ENCODE assay signal across 8 cellular contexts in the genomic region with DNA sequence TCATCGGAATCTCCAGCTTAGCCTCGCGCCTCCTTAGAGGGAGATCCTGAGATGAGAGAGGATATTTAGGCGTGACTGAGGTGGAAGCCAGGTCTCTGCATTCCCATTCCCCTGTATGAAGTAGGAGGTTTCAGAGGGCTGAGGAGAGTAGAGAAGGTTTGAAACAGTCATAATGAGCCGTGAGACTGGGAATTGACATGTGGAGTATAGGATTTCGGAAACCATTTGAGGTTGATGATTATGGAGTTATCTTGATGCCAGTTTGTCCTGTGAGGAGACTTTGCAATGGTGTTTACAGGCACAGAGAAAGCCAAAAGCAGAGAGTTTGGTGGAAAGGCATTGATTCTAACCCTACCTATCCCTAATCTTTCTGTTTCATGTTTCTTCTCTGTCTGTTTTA.
DNase-seq lines count a peak whose midpoint lies in the region; FAIRE-seq and TF ChIP-seq lines count a peak whose summit lies in the region.

No MANE protein-coding gene starts in this region.

- POLR2A ChIA-PET in RWPE1 (lab: Yijun Ruan, JAX; ENCODE audit: low non-redundant PET): no interaction called here

- H3K27me3 ChIP-seq in ACC112 (ENCODE audit: insufficient read depth, low read length) (no peaks in the 10 kb centered on the region), mucosa of rectum (ENCODE audit: control insufficient read depth in 2 of 2, insufficient read depth in 2 of 2, low read length in 2 of 2) (peaks cover 0 to 2% of the 10 kb centered on the region in 2 donors)

- TF ChIP-seq CTCF in HFF-Myc (IDR thresholded peaks at IDR 0.05; ENCODE audit: low read depth, low read length, missing control alignments): no peak
- TF ChIP-seq CTCF in cardiac fibroblast (IDR thresholded peaks at IDR 0.05; ENCODE audit: low read depth, low read length): no peak
- no peak for TF ChIP-seq CTCF in RWPE1 (conservative IDR thresholded peaks at IDR 0.05; ENCODE audit: low read depth)

- H3K27ac ChIP-seq in ACC112 (ENCODE audit: low read depth, low read length) (peak overlapping the region; percentile 2; the same call in 1 of the 2 replicates), mucosa of rectum (ENCODE audit: low read depth in 2 of 2, low read length in 2 of 2) (no peak overlapping the region), RWPE1 (no peak overlapping the region)

- no peak overlapping the region for H3K9ac ChIP-seq in mucosa of rectum (ENCODE audit: low read depth in 1 of 2, low read length in 2 of 2)

- H2AFZ ChIP-seq in ACC112 (ENCODE audit: low read length, unreplicated experiment): no peak overlapping the region

- H3K4me1 ChIP-seq in ACC112 (ENCODE audit: control insufficient read depth, insufficient read depth, low read length, unreplicated experiment) (peaks cover 5% of the 10 kb centered on the region), mucosa of rectum (ENCODE audit: control insufficient read depth in 2 of 2, insufficient read depth in 2 of 2, low read length in 2 of 2) (peaks cover 2 to 7% of the 10 kb centered on the region in 2 donors)

- H3K36me3 ChIP-seq in ACC112 (ENCODE audit: insufficient read depth, low read length) (no peaks in the 10 kb centered on the region), mucosa of rectum (ENCODE audit: control insufficient read depth in 2 of 2, insufficient read depth in 2 of 2, low read length in 2 of 2) (no peaks in the 10 kb centered on the region)

- H3K9me3 ChIP-seq in mucosa of rectum (ENCODE audit: control insufficient read depth in 2 of 2, low read length in 2 of 2): no peaks in the 10 kb centered on the region

- no peak for FAIRE-seq in H54 (lab: Jason Lieb, UNC)

- DNase-seq in HFF-Myc (ENCODE audit: extremely low read depth, low read depth) (no peak), cardiac fibroblast (ENCODE audit: low read depth in 2 of 2) (no peak), H54 (ENCODE audit: insufficient read length, low spot score) (no peak), RWPE1 (ENCODE audit: low spot score) (no peak), dedifferentiated amniotic fluid mesenchymal stem cell (ENCODE audit: extremely low spot score) (no peak), C1 segment of cervical spinal cord (lab: John Stamatoyannopoulos, UW) (no peak)

- CTCF ChIA-PET in RWPE1 (lab: Yijun Ruan, JAX): no interaction called here

- H3K4me3 ChIP-seq in ACC112 (ENCODE audit: low read depth, low read length) (peak overlapping the region; percentile 79), HFF-Myc (replicated peaks; ENCODE audit: low read depth, low read length) (peak overlapping the region; percentile 44), cardiac fibroblast (replicated peaks in 1 of 2; ENCODE audit: low read depth in 2 of 2, low read length in 2 of 2) (peak overlapping the region; percentile 43 to 70), mucosa of rectum (ENCODE audit: low read length in 2 of 2) (peak overlapping the region; percentile 65 to 70)

- peaks cover 15% of the 10 kb centered on the region for H3K79me2 ChIP-seq in ACC112 (ENCODE audit: control insufficient read depth, insufficient read depth, low read length, unreplicated experiment)

- TF ChIP-seq POLR2A in H54 (IDR thresholded peaks at IDR 0.05; ENCODE audit: low read depth, low read length): no peak
